14 cellular contexts compared by ENCODE assay signal in the genomic region with DNA sequence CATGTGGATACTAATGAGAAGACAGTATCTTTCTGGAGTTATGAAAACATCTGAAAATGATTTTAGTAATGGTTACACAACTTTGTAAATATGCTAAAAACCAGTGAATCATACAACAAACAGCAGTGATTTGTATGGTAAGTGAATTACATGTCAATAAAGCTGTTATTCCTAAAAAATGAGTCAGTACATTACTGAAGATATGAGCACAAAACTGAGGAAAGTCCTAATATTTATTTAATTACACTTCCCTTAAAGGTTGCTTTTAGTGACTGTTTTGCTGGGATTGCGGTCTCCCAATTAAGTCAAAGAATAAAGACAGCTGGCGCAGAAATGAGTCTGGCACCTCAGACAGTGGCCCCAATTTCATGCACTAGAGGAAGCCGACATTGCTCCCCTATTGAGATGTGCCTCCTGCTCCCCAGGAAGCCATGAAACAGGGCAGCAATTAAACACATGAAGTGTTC. TPM values are rescaled to one million over a fixed set of nuclear protein-coding genes. Genes with fewer than 3 reads are reported as not detected.
DNase-seq lines count a peak whose midpoint lies in the region; ATAC-seq and TF ChIP-seq lines count a peak whose summit lies in the region.
"Had no signal": no experiment of that assay in that cellular context is flagged by ENCODE, and none has a peak within 500 bp of the region (broad histone marks: within the 10 kb centered on the region; RNA-seq: fewer than 3 reads in every experiment).

No MANE protein-coding gene starts in this region.

- no peak for TF ChIP-seq CTCF in vagina (IDR thresholded peaks at IDR 0.05)

- intact Hi-C loops in vagina (cut with DNase I): no loop called here

- DNase-seq in NCI-H2107 treated with DMSO at 0.1 percent for 48 hours (lab: John Stamatoyannopoulos, UW; ENCODE audit: unreplicated experiment) (peak; percentile 82), NCI-H2107 (lab: John Stamatoyannopoulos, UW) (no peak), RPMI7951 (ENCODE audit: low read depth) (peak; percentile 36), epithelial cell of prostate (ENCODE audit: low read depth, low spot score) (peak; percentile 8), vagina (ENCODE audit: extremely low spot score in 2 of 2) (no peak), NCI-H82 treated with DMSO at 0.1 percent for 48 hours (lab: John Stamatoyannopoulos, UW; ENCODE audit: unreplicated experiment) (no peak), occipital lobe (lab: John Stamatoyannopoulos, UW) (no peak)
- DNase-seq: ACHN; activated naive CD8-positive, alpha-beta T cell treated with anti-CD3 and anti-CD28 coated beads, Interleukin-2, amount 10 ng/mL, durations not matched to agents 7 days and 5 days; hippocampal formation; left ventricle myocardium inferior; NCI-H446 had no signal

- H3K4me3 ChIP-seq in vagina: no peak overlapping the region
- H3K4me3 ChIP-seq: left ventricle myocardium inferior had no signal

- H3K9me3 ChIP-seq in vagina: no peaks in the 10 kb centered on the region
- H3K9me3 ChIP-seq: left ventricle myocardium inferior had no signal

- H3K27ac ChIP-seq in epithelial cell of prostate (peak overlapping the region; percentile 42), vagina (peak overlapping the region; percentile 5)
- H3K27ac ChIP-seq: left ventricle myocardium inferior had no signal

- no peaks in the 10 kb centered on the region for H3K4me1 ChIP-seq in vagina

- no peaks in the 10 kb centered on the region for H3K27me3 ChIP-seq in vagina

- ATAC-seq in HG03108 (IDR thresholded peaks at IDR 0.05; ENCODE audit: unreplicated experiment): no peak
- ATAC-seq: Right ventricle myocardium inferior had no signal

- no peak for TF ChIP-seq POLR2A in vagina (IDR thresholded peaks at IDR 0.05)

- H3K36me3 ChIP-seq in vagina: no peaks in the 10 kb centered on the region
- H3K36me3 ChIP-seq: left ventricle myocardium inferior had no signal

RNA-seq across cellular contexts. Expression of gene FSIP1, which starts 50.9 kb away (rescaled TPM):
- total RNA-seq in RPMI7951 (2014; rRNA removed; shearing (Covaris generic)): 1.9 and 2.1 TPM in 2 replicates
- total RNA-seq in vagina (0.98 TPM), occipital lobe (14.7 TPM)

Comparison
In these comparisons a context has a peak if more than half of its experiments do, and no peak if none do; other contexts are left out.
1. DNase-seq: peak in NCI-H2107 treated with DMSO at 0.1 percent for 48 hours (single experiment), RPMI7951 (single experiment) and epithelial cell of prostate (single experiment); none in NCI-H2107 (single experiment), vagina (0 of 2), NCI-H82 treated with DMSO at 0.1 percent for 48 hours (single experiment) and occipital lobe (single experiment).